Comparison of ENCODE assay signal across 1 cellular context in the genomic region with DNA sequence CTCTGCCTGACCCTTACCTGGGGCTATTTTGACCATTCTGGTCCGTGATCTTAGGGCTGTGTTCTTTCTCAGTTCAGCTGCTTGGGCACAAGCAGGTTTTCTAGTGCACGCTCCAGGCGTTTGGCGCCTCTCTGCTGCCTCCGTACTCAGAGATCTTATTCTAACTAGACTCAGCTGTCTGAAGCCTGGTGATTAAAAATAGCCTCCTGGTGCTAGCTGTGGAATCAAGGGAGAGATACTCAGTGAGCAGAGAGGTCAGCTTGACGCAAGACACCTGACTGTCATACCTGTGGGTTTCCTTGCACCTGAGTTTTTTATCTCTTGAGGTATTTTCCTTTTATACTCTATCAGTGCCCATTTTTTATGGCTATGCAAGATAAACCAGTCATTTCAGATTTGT.
TF ChIP-seq lines count a peak whose summit lies in the region.

No MANE protein-coding gene starts in this region.

TF ChIP-seq in K562, 482 proteins besides CTCF, POLR2A, EP300 and RAD21:
- TF ChIP-seq, protein P1, sequence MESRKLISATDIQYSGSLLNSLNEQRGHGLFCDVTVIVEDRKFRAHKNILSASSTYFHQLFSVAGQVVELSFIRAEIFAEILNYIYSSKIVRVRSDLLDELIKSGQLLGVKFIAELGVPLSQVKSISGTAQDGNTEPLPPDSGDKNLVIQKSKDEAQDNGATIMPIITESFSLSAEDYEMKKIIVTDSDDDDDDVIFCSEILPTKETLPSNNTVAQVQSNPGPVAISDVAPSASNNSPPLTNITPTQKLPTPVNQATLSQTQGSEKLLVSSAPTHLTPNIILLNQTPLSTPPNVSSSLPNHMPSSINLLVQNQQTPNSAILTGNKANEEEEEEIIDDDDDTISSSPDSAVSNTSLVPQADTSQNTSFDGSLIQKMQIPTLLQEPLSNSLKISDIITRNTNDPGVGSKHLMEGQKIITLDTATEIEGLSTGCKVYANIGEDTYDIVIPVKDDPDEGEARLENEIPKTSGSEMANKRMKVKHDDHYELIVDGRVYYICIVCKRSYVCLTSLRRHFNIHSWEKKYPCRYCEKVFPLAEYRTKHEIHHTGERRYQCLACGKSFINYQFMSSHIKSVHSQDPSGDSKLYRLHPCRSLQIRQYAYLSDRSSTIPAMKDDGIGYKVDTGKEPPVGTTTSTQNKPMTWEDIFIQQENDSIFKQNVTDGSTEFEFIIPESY (CRISPR knock-in tag; IDR thresholded peaks at IDR 0.05): peak; percentile 47; the same call in 1 of the 2 replicates
- TF ChIP-seq HNRNPLL (IDR thresholded peaks at IDR 0.05; ENCODE audit: low read depth, low read length, poor library complexity, severe bottlenecking): no peak
